ENCODE assay signal across 10 cellular contexts in the genomic region with DNA sequence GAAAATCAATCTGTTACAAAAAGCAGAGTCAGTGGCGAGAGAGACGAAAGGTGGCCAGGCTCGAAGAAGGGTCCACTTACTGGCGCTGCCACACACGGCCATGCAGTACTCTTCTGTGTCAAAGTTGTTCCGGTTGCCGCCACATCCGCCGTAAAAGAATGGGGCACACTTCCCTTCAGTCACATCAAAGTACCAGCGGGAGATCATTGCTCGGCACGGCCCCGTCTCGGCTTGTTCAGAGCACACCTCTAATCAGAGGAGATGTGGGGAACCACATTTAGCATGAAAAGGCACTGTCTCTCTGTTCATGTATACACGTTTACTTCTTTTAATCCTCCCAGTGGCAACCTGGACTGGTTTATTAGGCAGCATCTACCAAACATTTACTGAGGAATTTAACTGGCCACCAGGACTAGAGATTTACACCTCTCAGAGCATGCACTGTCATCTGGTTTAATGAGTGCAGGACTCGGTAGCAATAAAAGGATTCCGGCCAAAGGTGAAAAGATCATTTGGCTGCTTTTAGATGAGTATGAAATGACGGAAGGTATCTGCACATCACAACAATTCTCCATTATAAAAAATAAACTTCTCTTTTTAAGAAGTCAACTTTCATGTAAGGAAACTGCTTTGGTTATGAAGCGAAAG.
A peak's percentile ranks its signal among the peaks of the same experiment; 100 is the strongest.
DNase-seq lines count a peak whose midpoint lies in the region; ATAC-seq, FAIRE-seq and TF ChIP-seq lines count a peak whose summit lies in the region.
"Had no signal": no experiment of that assay in that cellular context is flagged by ENCODE, and none has a peak within 500 bp of the region (broad histone marks: within the 10 kb centered on the region; RNA-seq: fewer than 3 reads in every experiment).

No MANE protein-coding gene starts in this region.

- H3K4me2 ChIP-seq in K562 (ENCODE audit: insufficient read depth, low read length): no peak overlapping the region
- H3K4me2 ChIP-seq in neural progenitor cell: peak overlapping the region; percentile 74

- no peak for TF ChIP-seq POLR2A in K562 (conservative IDR thresholded peaks at IDR 0.05)

- H3K36me3 ChIP-seq in CD8-positive, alpha-beta memory T cell (ENCODE audit: insufficient read depth, low read length): no peaks in the 10 kb centered on the region
- H3K36me3 ChIP-seq in K562 (ENCODE audit: control insufficient read depth, insufficient read depth, low read length) (no peaks in the 10 kb centered on the region), neural progenitor cell (peaks cover 2% of the 10 kb centered on the region)

- H3K4me1 ChIP-seq in CD8-positive, alpha-beta memory T cell (ENCODE audit: insufficient read depth, low read length): no peaks in the 10 kb centered on the region
- H3K4me1 ChIP-seq in K562 (replicated peaks in 1 of 2; ENCODE audit: control insufficient read depth in 2 of 2, insufficient read depth in 2 of 2, low read length in 2 of 2) (no peaks in the 10 kb centered on the region), neural progenitor cell (peaks cover 47% of the 10 kb centered on the region)

- H3K9ac ChIP-seq in K562 (ENCODE audit: insufficient read depth in 1 of 2, low read depth in 2 of 2, low read length in 2 of 2): no peak overlapping the region
- H3K9ac ChIP-seq in neural progenitor cell: no peak overlapping the region

- peaks cover 43% of the 10 kb centered on the region for H3F3A ChIP-seq in neural progenitor cell (ENCODE audit: low read depth)

- DNase-seq in CD8-positive, alpha-beta memory T cell: peak in 2 of 5 donors; percentile 29
- peak; percentile 1 to 3 for DNase-seq in activated CD4-positive, alpha-beta T cell treated with anti-CD3 and anti-CD28 coated beads, Interleukin-2, amount 50 U/mL, for 4 hours
- DNase-seq in K562 (ENCODE audit: extremely low read depth in 1 of 4, low spot score in 3 of 4): no peak
- peak; percentile 55 for DNase-seq in neural progenitor cell (ENCODE audit: low spot score)

- in situ Hi-C loops in K562 (cut with MboI): no loop called here

- H3K27me3 ChIP-seq in CD8-positive, alpha-beta memory T cell (ENCODE audit: insufficient read depth, low read length, poor library complexity, severe bottlenecking): no peaks in the 10 kb centered on the region
- no peaks in the 10 kb centered on the region; a peak in 1 of 5 replicates for H3K27me3 ChIP-seq in K562 (ENCODE audit: control insufficient read depth in 2 of 2, insufficient read depth in 2 of 2, low read length in 2 of 2)
- no peaks in the 10 kb centered on the region for H3K27me3 ChIP-seq in neural progenitor cell

- H4K20me1 ChIP-seq in K562 (replicated peaks; ENCODE audit: control insufficient read depth, insufficient read depth, low read length) (no peaks in the 10 kb centered on the region), neural progenitor cell (ENCODE audit: low read depth) (peaks cover 16% of the 10 kb centered on the region)

- intact Hi-C loops in K562 (cut with micrococcal nuclease): no loop called here

- peaks cover 5 to 9% (median 6%) of the 10 kb centered on the region in 3 donors for H3K4me1 Mint-ChIP-seq in CD8-positive, alpha-beta memory T cell
- H3K4me1 Mint-ChIP-seq in neural progenitor cell: peaks cover 25% of the 10 kb centered on the region

- CTCF ChIA-PET in CD8-positive, alpha-beta memory T cell (lab: Charles Lee): no interaction called here
- CTCF ChIA-PET in K562 (lab: Yijun Ruan, JAX; ENCODE audit: low intra/inter-chr PET ratio): no interaction called here

- H3K27ac ChIP-seq in CD8-positive, alpha-beta memory T cell (ENCODE audit: low read depth, low read length): no peak overlapping the region
- H3K27ac ChIP-seq in K562 (ENCODE audit: extremely low read depth, low read depth, low read length) (no peak overlapping the region), neural progenitor cell (peak overlapping the region; percentile 96)

- no peak overlapping the region for H3K4me3 ChIP-seq in CD8-positive, alpha-beta memory T cell (ENCODE audit: low read length)
- H3K4me3 ChIP-seq in K562: no peak overlapping the region
- H3K4me3 ChIP-seq in neural progenitor cell: no peak overlapping the region

- peaks cover 0 to 2% (median 0%) of the 10 kb centered on the region in 3 donors for H3K36me3 Mint-ChIP-seq in CD8-positive, alpha-beta memory T cell
- peaks cover 25% of the 10 kb centered on the region for H3K36me3 Mint-ChIP-seq in neural progenitor cell

- H3K4me3 Mint-ChIP-seq in CD8-positive, alpha-beta memory T cell: peak overlapping the region in 5 of 7 donors; percentile 6 to 52 (median 42)
- H3K4me3 Mint-ChIP-seq in neural progenitor cell: no peak overlapping the region
- H3K4me3 Mint-ChIP-seq: dendritic cell treated with granulocyte-macrophage colony-stimulating factor and Interleukin-4, amounts not matched to agents 40 ng/mL and 50 ng/mL, for 4 days had no signal

- H3K9me3 ChIP-seq in CD8-positive, alpha-beta memory T cell (ENCODE audit: low read length): no peaks in the 10 kb centered on the region
- H3K9me3 ChIP-seq in K562 (replicated peaks; ENCODE audit: control insufficient read depth, insufficient read depth, low read depth, low read length) (no peaks in the 10 kb centered on the region), neural progenitor cell (ENCODE audit: low read depth) (no peaks in the 10 kb centered on the region)

- ATAC-seq in K562 (peak; percentile 31; the same call in 2 of the 3 replicates), esophagus mucosa (no peak), GM18867 (IDR thresholded peaks at IDR 0.05; ENCODE audit: unreplicated experiment) (no peak), GM19455 (IDR thresholded peaks at IDR 0.05; ENCODE audit: unreplicated experiment) (no peak), GM21381 (IDR thresholded peaks at IDR 0.05; ENCODE audit: unreplicated experiment) (no peak)
- ATAC-seq: Right ventricle myocardium inferior had no signal

- H3K9me3 Mint-ChIP-seq in CD8-positive, alpha-beta memory T cell: peaks cover 0 to 1% (median 0%) of the 10 kb centered on the region in 5 donors
- no peaks in the 10 kb centered on the region for H3K9me3 Mint-ChIP-seq in neural progenitor cell
- H3K9me3 Mint-ChIP-seq: dendritic cell treated with granulocyte-macrophage colony-stimulating factor and Interleukin-4, amounts not matched to agents 40 ng/mL and 50 ng/mL, for 4 days had no signal

- WGBS in K562 (ENCODE audit: insufficient coverage, low coverage, missing lambda C conversion rate): 0% methylated on average over 19 of the region's 19 CpGs

- TF ChIP-seq CTCF in K562 (IDR thresholded peaks at IDR 0.05 in 2 of 3, conservative IDR thresholded peaks at IDR 0.05 in 1 of 3; ENCODE audit: insufficient read depth in 2 of 3, low read depth in 1 of 3, low read length in 3 of 3): no peak
- peak; percentile 3 for TF ChIP-seq CTCF in neural progenitor cell (IDR thresholded peaks at IDR 0.05)

- POLR2A ChIA-PET in CD8-positive, alpha-beta memory T cell (lab: Charles Lee): no interaction called here
- POLR2A ChIA-PET in K562 (lab: Yijun Ruan, JAX): no interaction called here

- TF ChIP-seq EP300 in K562 (IDR thresholded peaks at IDR 0.05; ENCODE audit: low read length): no peak

- FAIRE-seq in K562 (lab: Jason Lieb, UNC): no peak

- no TSS peak for BruUV-seq in K562 (replicated peaks; lab: Mats Ljungman, UMichigan)

- H3K79me2 ChIP-seq in K562 (ENCODE audit: control insufficient read depth, insufficient read depth, low read length): no peaks in the 10 kb centered on the region
- H3K79me2 ChIP-seq in neural progenitor cell (ENCODE audit: low read depth): peaks cover 40% of the 10 kb centered on the region

- H3K9me1 ChIP-seq in K562 (ENCODE audit: control insufficient read depth, insufficient read depth, low read length): no peaks in the 10 kb centered on the region

- no peak for TF ChIP-seq RAD21 in K562 (CRISPR knock-in tag; conservative IDR thresholded peaks at IDR 0.05 in 1 of 2, IDR thresholded peaks at IDR 0.05 in 1 of 2)

- no peaks in the 10 kb centered on the region for H3K27me3 Mint-ChIP-seq in CD8-positive, alpha-beta memory T cell
- no peaks in the 10 kb centered on the region for H3K27me3 Mint-ChIP-seq in neural progenitor cell (ENCODE audit: insufficient read depth, low read depth)
- H3K27me3 Mint-ChIP-seq: dendritic cell treated with granulocyte-macrophage colony-stimulating factor and Interleukin-4, amounts not matched to agents 40 ng/mL and 50 ng/mL, for 4 days had no signal

- H2AFZ ChIP-seq in K562 (ENCODE audit: low read depth, low read length) (no peak overlapping the region), neural progenitor cell (replicated peaks) (no peak overlapping the region)

- no peak overlapping the region for H3K27ac Mint-ChIP-seq in CD8-positive, alpha-beta memory T cell
- no peak overlapping the region for H3K27ac Mint-ChIP-seq in neural progenitor cell
- H3K27ac Mint-ChIP-seq: dendritic cell treated with granulocyte-macrophage colony-stimulating factor and Interleukin-4, amounts not matched to agents 40 ng/mL and 50 ng/mL, for 4 days had no signal

TF ChIP-seq in K562, 482 proteins besides CTCF, POLR2A, EP300 and RAD21:
- TF ChIP-seq ZNF431 (CRISPR knock-in tag; IDR thresholded peaks at IDR 0.05): no peak
- TF ChIP-seq RBM39 (optimal IDR thresholded peaks at IDR 0.05; ENCODE audit: low read depth, low read length): no peak
- TF ChIP-seq BRD9 (IDR thresholded peaks at IDR 0.05; ENCODE audit: low read depth, partially characterized antibody): no peak
- no peak for TF ChIP-seq ZNF75A (CRISPR knock-in tag; IDR thresholded peaks at IDR 0.05)

Comparison
In these comparisons a context has a peak if more than half of its experiments do, and no peak if none do; other contexts are left out.
1. DNase-seq: peak in activated CD4-positive, alpha-beta T cell treated with anti-CD3 and anti-CD28 coated beads, Interleukin-2, amount 50 U/mL, for 4 hours (2 of 2) and neural progenitor cell (single experiment); none in K562 (0 of 4).